Comparison of ENCODE assay signal across 10 cellular contexts in the genomic region with DNA sequence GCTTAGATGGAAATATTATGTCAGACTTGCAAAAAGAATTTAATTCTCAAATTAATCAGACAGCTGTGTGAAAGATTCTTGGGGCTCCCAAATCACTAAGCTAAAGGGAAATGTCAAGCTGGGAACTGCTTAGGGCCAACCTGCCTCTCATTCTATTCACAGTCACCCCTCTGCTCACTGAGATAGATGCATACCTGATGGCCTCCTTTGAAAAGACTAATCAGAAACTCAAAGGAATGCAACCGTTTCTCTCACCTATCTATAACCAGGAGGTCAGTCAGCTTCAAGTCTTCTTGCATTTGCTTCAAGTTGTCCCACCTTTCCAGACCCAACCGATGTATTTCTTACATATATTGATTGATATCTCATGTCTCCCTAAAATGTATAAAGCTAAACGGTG.
"Had no signal": no experiment of that assay in that cellular context is flagged by ENCODE, and none has a peak within 500 bp of the region (broad histone marks: within the 10 kb centered on the region; RNA-seq: fewer than 3 reads in every experiment).

No MANE protein-coding gene starts in this region.

- H3K4me3 ChIP-seq: GM23248, HAP-1 had no signal

- H3K27ac ChIP-seq: GM23248, HL-60, KMS-11 had no signal

- H3K9me3 Mint-ChIP-seq: HFFc6 had no signal

- H3K4me1 ChIP-seq: HAP-1 had no signal

- H3K4me2 ChIP-seq: KMS-11 had no signal

- H3K36me3 Mint-ChIP-seq: IgD-negative memory B cell had no signal

- H3K27me3 Mint-ChIP-seq: IgD-negative memory B cell had no signal

- H3K27ac Mint-ChIP-seq: HFFc6, IgD-negative memory B cell had no signal

- H3K4me1 Mint-ChIP-seq: IgD-negative memory B cell had no signal

- H3K9me3 ChIP-seq: HAP-1 had no signal

- H3K36me3 ChIP-seq: HAP-1 had no signal

- H3K9ac ChIP-seq: GM23248, KMS-11 had no signal

- ATAC-seq: HCT116, HepG2 had no signal

- H3K4me3 Mint-ChIP-seq: HFFc6, IgD-negative memory B cell had no signal

- FAIRE-seq: HepG2 had no signal

- DNase-seq: GM23248, H7, HFFc6, KBM-7 had no signal
